Comparison of ENCODE assay signal across 18 cellular contexts in genomic region chr13:27104606-27105005, GRCh38.
A peak's percentile ranks its signal among the peaks of the same experiment; 100 is the strongest.
DNase-seq lines count a peak whose midpoint lies in the region; ATAC-seq, FAIRE-seq and TF ChIP-seq lines count a peak whose summit lies in the region.
"Had no signal": no experiment of that assay in that cellular context is flagged by ENCODE, and none has a peak within 500 bp of the region (broad histone marks: within the 10 kb centered on the region; RNA-seq: fewer than 3 reads in every experiment).

No MANE protein-coding gene starts in this region.

- 70% methylated on average over 4 of the region's 4 CpGs for WGBS in SK-N-SH (ENCODE audit: low lambda C conversion rate)

- H3K9me3 ChIP-seq in SK-N-SH = no peaks in the 10 kb centered on the region

- H2AFZ ChIP-seq in SK-N-SH (ENCODE audit: low read depth) = no peak overlapping the region
- H2AFZ ChIP-seq: GM23248 had no signal

- no peak for TF ChIP-seq RAD21 in SK-N-SH (IDR thresholded peaks at IDR 0.05; ENCODE audit: low read length)

- H3K4me3 ChIP-seq in SK-N-SH (ENCODE audit: low read depth in 2 of 2, low read length in 1 of 2) (no peak overlapping the region), epithelial cell of esophagus (ENCODE audit: low read length) (no peak overlapping the region), retinal pigment epithelial cell (ENCODE audit: low read length) (no peak overlapping the region)
- H3K4me3 ChIP-seq: GM23248 had no signal

- no peak for FAIRE-seq in urothelium cell line (lab: Jason Lieb, UNC)
- FAIRE-seq: D721Med, G401.6 had no signal

- H3K9me2 ChIP-seq in SK-N-SH = no peaks in the 10 kb centered on the region

- CTCF ChIA-PET in SK-N-SH (lab: Yijun Ruan, JAX) = interaction anchor here (0.9 kb wide), 1 partner anchor 39 kb away, joined by 5 read pairs; no protein-coding TSS in a partner anchor

- H3K4me2 ChIP-seq in SK-N-SH = no peak overlapping the region

- no peak for DNase-seq in SK-N-SH
- peak; percentile 21 for DNase-seq in amniotic epithelial cell (ENCODE audit: low read depth)
- peak; percentile 22 for DNase-seq in epithelial cell of esophagus (ENCODE audit: low read depth)
- DNase-seq in retinal pigment epithelial cell (ENCODE audit: low read depth) = peak; percentile 23
- no peak for DNase-seq in urothelium cell line (ENCODE audit: low spot score)
- no peak for DNase-seq in C1 segment of cervical spinal cord (lab: John Stamatoyannopoulos, UW)
- no peak for DNase-seq in LoVo (ENCODE audit: low spot score)
- DNase-seq: CD8-positive, alpha-beta T cell; COR-L47; DMS153; DMS79 treated with DMSO at 0.1 percent for 48 hours; EL; GM23248; H7 had no signal

- no peak for ATAC-seq in SK-N-SH treated with all-trans-retinoic acid at 6 μM for 48 hours
- ATAC-seq: CD8-positive, alpha-beta T cell had no signal

- H3F3A ChIP-seq in SK-N-SH (replicated peaks; ENCODE audit: insufficient read depth) = peaks cover 3% of the 10 kb centered on the region

- no peak overlapping the region for H3K27ac ChIP-seq in SK-N-SH (ENCODE audit: low read depth in 2 of 2, low read length in 1 of 2)
- H3K27ac ChIP-seq: C4-2B, GM23248 had no signal

- POLR2A ChIA-PET in SK-N-SH (lab: Yijun Ruan, JAX) = no interaction called here

- peaks cover 15 to 32% of the 10 kb centered on the region in 2 experiments for H3K36me3 ChIP-seq in SK-N-SH (replicated peaks in 1 of 2; ENCODE audit: control insufficient read depth in 1 of 2, insufficient read depth in 2 of 2, low read length in 1 of 2)

- TF ChIP-seq EP300 in SK-N-SH (IDR thresholded peaks at IDR 0.05; ENCODE audit: borderline replicate concordance in 1 of 2, low read depth in 1 of 2, low read length in 1 of 2) = no peak

- peaks cover 26% of the 10 kb centered on the region for H3K79me2 ChIP-seq in SK-N-SH (ENCODE audit: insufficient read depth)

- no peak for TF ChIP-seq CTCF in SK-N-SH (IDR thresholded peaks at IDR 0.05)
- TF ChIP-seq CTCF in epithelial cell of esophagus (IDR thresholded peaks at IDR 0.05; ENCODE audit: insufficient read depth, low read depth, low read length, missing control alignments) = no peak
- TF ChIP-seq CTCF in retinal pigment epithelial cell (conservative IDR thresholded peaks at IDR 0.05; ENCODE audit: low read depth, low read length) = no peak

- H3K4me1 ChIP-seq in SK-N-SH (ENCODE audit: control insufficient read depth in 1 of 2, insufficient read depth in 2 of 2, low read depth in 1 of 2, low read length in 1 of 2) = no peaks in the 10 kb centered on the region

- no peaks in the 10 kb centered on the region for H4K20me1 ChIP-seq in SK-N-SH (ENCODE audit: insufficient read depth)

- no peak overlapping the region for H3K9ac ChIP-seq in SK-N-SH
- H3K9ac ChIP-seq: GM23248 had no signal

- H3K27me3 ChIP-seq in SK-N-SH (ENCODE audit: insufficient read depth) = no peaks in the 10 kb centered on the region

TF ChIP-seq in SK-N-SH treated with all-trans-retinoic acid at 6 μM for 48 hours, 23 proteins besides CTCF, POLR2A, EP300 and RAD21:
- TF ChIP-seq TCF4 (CRISPR knock-in tag; IDR thresholded peaks at IDR 0.05; ENCODE audit: borderline replicate concordance) (peak; percentile 51; the same call in 1 of the 2 replicates), ZFP3 (CRISPR knock-in tag; IDR thresholded peaks at IDR 0.05) (no peak), ISL1 (CRISPR knock-in tag; IDR thresholded peaks at IDR 0.05) (peak; percentile 71)

TF ChIP-seq in SK-N-SH, 30 proteins besides CTCF, POLR2A, EP300 and RAD21:
- TF ChIP-seq EZH2phosphoT487 (IDR thresholded peaks at IDR 0.05; ENCODE audit: borderline replicate concordance, low read depth) = no peak
- TF ChIP-seq RXRA (IDR thresholded peaks at IDR 0.05; ENCODE audit: borderline replicate concordance, low read depth) = no peak
- no peak for TF ChIP-seq FOXJ3 (CRISPR knock-in tag; IDR thresholded peaks at IDR 0.05)
- TF ChIP-seq TEAD4 (IDR thresholded peaks at IDR 0.05; ENCODE audit: borderline replicate concordance, insufficient read depth) = no peak
- TF ChIP-seq MEF2A (IDR thresholded peaks at IDR 0.05; ENCODE audit: borderline replicate concordance, low read depth) = no peak
- TF ChIP-seq FOSL2 (IDR thresholded peaks at IDR 0.05; ENCODE audit: borderline replicate concordance, low read depth) = no peak
- no peak for TF ChIP-seq GATA2 (CRISPR knock-in tag; IDR thresholded peaks at IDR 0.05)
- TF ChIP-seq CHD2 (IDR thresholded peaks at IDR 0.05; ENCODE audit: low read length, partially characterized antibody) = no peak
- no peak for TF ChIP-seq NRF1 (IDR thresholded peaks at IDR 0.05; ENCODE audit: low read depth, low read length)
- TF ChIP-seq ELF1 (IDR thresholded peaks at IDR 0.05) = no peak
- TF ChIP-seq, protein P1, sequence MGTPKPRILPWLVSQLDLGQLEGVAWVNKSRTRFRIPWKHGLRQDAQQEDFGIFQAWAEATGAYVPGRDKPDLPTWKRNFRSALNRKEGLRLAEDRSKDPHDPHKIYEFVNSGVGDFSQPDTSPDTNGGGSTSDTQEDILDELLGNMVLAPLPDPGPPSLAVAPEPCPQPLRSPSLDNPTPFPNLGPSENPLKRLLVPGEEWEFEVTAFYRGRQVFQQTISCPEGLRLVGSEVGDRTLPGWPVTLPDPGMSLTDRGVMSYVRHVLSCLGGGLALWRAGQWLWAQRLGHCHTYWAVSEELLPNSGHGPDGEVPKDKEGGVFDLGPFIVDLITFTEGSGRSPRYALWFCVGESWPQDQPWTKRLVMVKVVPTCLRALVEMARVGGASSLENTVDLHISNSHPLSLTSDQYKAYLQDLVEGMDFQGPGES (IDR thresholded peaks at IDR 0.05; ENCODE audit: low read depth, low read length) = no peak
- no peak for TF ChIP-seq GABPA (IDR thresholded peaks at IDR 0.05; ENCODE audit: low read depth)
- no peak for TF ChIP-seq PBX3 (IDR thresholded peaks at IDR 0.05)
- no peak for TF ChIP-seq YY1 (IDR thresholded peaks at IDR 0.05; ENCODE audit: low read depth)
- no peak for TF ChIP-seq MAX (IDR thresholded peaks at IDR 0.05; ENCODE audit: low read depth)
- no peak for TF ChIP-seq RCOR1 (IDR thresholded peaks at IDR 0.05; ENCODE audit: low read length)
- no peak for TF ChIP-seq MXI1 (IDR thresholded peaks at IDR 0.05; ENCODE audit: low read depth, low read length)
- no peak for TF ChIP-seq USF1 (IDR thresholded peaks at IDR 0.05; ENCODE audit: borderline replicate concordance, low read depth)
- no peak for TF ChIP-seq SIN3A (IDR thresholded peaks at IDR 0.05; ENCODE audit: borderline replicate concordance, low read depth, low read length)
- no peak for TF ChIP-seq USF2 (IDR thresholded peaks at IDR 0.05; ENCODE audit: borderline replicate concordance, low read depth, low read length)

Comparison
In these comparisons a context has a peak if more than half of its experiments do, and no peak if none do; other contexts are left out.
1. DNase-seq: peak in amniotic epithelial cell (single experiment), epithelial cell of esophagus (single experiment) and retinal pigment epithelial cell (single experiment); none in SK-N-SH (single experiment), urothelium cell line (single experiment), C1 segment of cervical spinal cord (0 of 14) and LoVo (single experiment).